Comparison of ENCODE assay signal across 12 cellular contexts in the genomic region with DNA sequence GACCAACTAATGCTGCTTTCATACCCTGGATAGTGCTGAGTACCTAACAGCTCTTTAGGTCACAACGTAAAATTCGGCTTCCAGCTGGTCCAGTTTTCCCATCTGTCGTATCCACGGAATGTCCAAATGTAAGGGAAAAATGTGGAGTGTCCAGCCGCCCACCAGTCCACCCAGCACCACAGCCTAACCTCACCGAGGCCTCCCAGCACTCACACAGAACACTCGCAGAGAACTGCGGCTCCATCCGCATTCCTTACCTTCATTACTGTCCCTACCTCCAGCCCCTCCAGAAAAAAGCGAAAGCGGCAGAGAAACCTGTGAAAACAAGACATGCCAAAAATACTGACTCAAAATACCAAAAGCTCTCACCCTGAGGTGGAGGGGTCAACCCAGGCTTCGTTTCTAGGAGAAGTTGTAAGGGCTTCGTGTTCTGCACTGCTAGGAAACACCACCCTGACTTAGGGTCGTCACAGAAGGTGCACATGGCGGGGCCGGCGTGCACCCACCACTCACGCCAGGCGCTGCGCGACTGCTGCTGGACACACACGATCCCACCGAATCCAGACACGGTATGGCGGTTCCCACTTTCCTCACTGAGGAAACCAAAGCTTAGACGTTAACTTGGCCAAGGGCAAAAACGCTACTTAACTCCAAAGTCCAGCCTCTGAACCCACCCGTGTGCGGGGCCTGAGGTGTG.
DNase-seq lines count a peak whose midpoint lies in the region; ATAC-seq and TF ChIP-seq lines count a peak whose summit lies in the region.
"Had no signal": no experiment of that assay in that cellular context is flagged by ENCODE, and none has a peak within 500 bp of the region (broad histone marks: within the 10 kb centered on the region; RNA-seq: fewer than 3 reads in every experiment).

No MANE protein-coding gene starts in this region.

- H3K9me1 ChIP-seq in IMR-90 (ENCODE audit: insufficient read depth, low read length), result peaks cover 33% of the 10 kb centered on the region

- peak overlapping the region; percentile 84 for H2BK120ac ChIP-seq in IMR-90 (ENCODE audit: low read depth, low read length)

- POLR2A ChIA-PET in IMR-90 (lab: Charles Lee; ENCODE audit: unreplicated experiment), result no interaction called here

- H3K27ac ChIP-seq in IMR-90 (ENCODE audit: insufficient read depth, low read length), result peak overlapping the region; percentile 89
- peak overlapping the region; percentile 89 for H3K27ac ChIP-seq in caudate nucleus (ENCODE audit: low read depth, low read length)
- H3K27ac ChIP-seq in stomach smooth muscle (ENCODE audit: low read length), result peak overlapping the region; percentile 71

- no TSS peak for BruUV-seq in IMR-90 (replicated peaks; lab: Mats Ljungman, UMichigan)

- no peak for TF ChIP-seq POLR2A in IMR-90 (IDR thresholded peaks at IDR 0.05; ENCODE audit: low read depth, low read length)

- peak overlapping the region; percentile 64 for H3K9ac ChIP-seq in IMR-90 (ENCODE audit: low read depth, low read length)
- H3K9ac ChIP-seq in stomach smooth muscle (ENCODE audit: low read length in 2 of 2), result no peak overlapping the region

- peaks cover 42 to 69% of the 10 kb centered on the region in 2 experiments for H3K79me1 ChIP-seq in IMR-90 (ENCODE audit: low read depth in 1 of 2, low read length in 2 of 2)

- H3K36me3 ChIP-seq in IMR-90 (ENCODE audit: control insufficient read depth, insufficient read depth, low read length), result peaks cover 2% of the 10 kb centered on the region; the same call in 1 of the 2 replicates
- H3K36me3 ChIP-seq in stomach smooth muscle (ENCODE audit: control insufficient read depth in 2 of 2, insufficient read depth in 2 of 2, low read length in 2 of 2), result no peaks in the 10 kb centered on the region

- CTCF ChIA-PET in IMR-90 (lab: Yijun Ruan, JAX), result no interaction called here

- peak overlapping the region; percentile 41; the same call in 2 of the 3 replicates for H2BK15ac ChIP-seq in IMR-90 (ENCODE audit: low read depth, low read length)

- H3K9me3 ChIP-seq in IMR-90 (ENCODE audit: control insufficient read depth, insufficient read depth, low read length) (no peaks in the 10 kb centered on the region), stomach smooth muscle (ENCODE audit: control insufficient read depth in 2 of 2, low read length in 2 of 2) (no peaks in the 10 kb centered on the region)

- H3K27me3 Mint-ChIP-seq in mesothelial cell of epicardium (ENCODE audit: low read depth), result no peaks in the 10 kb centered on the region
- H3K27me3 Mint-ChIP-seq: effector memory CD8-positive, alpha-beta T cell had no signal

- H3K4me3 ChIP-seq in IMR-90 (ENCODE audit: insufficient read depth, low read depth, low read length) (no peak overlapping the region), stomach smooth muscle (ENCODE audit: low read length in 2 of 2) (no peak overlapping the region)

- H3K4ac ChIP-seq in IMR-90 (ENCODE audit: low read depth, low read length), result peak overlapping the region; percentile 96

- no peak overlapping the region for H3K4me3 Mint-ChIP-seq in mesothelial cell of epicardium
- H3K4me3 Mint-ChIP-seq: CD8-positive, alpha-beta T cell; effector memory CD8-positive, alpha-beta T cell had no signal

- H3K4me2 ChIP-seq in IMR-90 (ENCODE audit: low read depth, low read length), result peak overlapping the region; percentile 62

- H3K27ac Mint-ChIP-seq in mesothelial cell of epicardium, result peak overlapping the region; percentile 45
- H3K27ac Mint-ChIP-seq: CD8-positive, alpha-beta T cell; effector memory CD8-positive, alpha-beta T cell had no signal

- 79% methylated on average over 7 of the region's 29 CpGs; no CpG with 5 or more reads in 1 of the 2 experiments for WGBS in IMR-90 (ENCODE audit: extremely low coverage in 2 of 2, insufficient read length in 1 of 2), 2 experiments

- peak overlapping the region; percentile 57; the same call in 1 of the 2 replicates for H3K56ac ChIP-seq in IMR-90 (ENCODE audit: extremely low read depth, insufficient read depth, low read length)

- peaks cover 18% of the 10 kb centered on the region for H3K36me3 Mint-ChIP-seq in mesothelial cell of epicardium

- intact Hi-C loops in IMR-90 (cut with micrococcal nuclease), result loop anchor here (5.0 kb wide), 2 partner anchors 35 to 80 kb away; a partner anchor contains a TSS

- peak overlapping the region; percentile 88 for H4K91ac ChIP-seq in IMR-90 (ENCODE audit: insufficient read depth, low read depth, low read length)

- DNase-seq in IMR-90 (no peak), caudate nucleus (lab: John Stamatoyannopoulos, UW) (no peak), mesothelial cell of epicardium (ENCODE audit: low spot score in 2 of 2, unreplicated experiment in 2 of 2) (no peak), SW 1271 (lab: John Stamatoyannopoulos, UW) (no peak), NCI-H748 treated with DMSO at 0.1 percent for 48 hours (lab: John Stamatoyannopoulos, UW) (no peak)
- DNase-seq: CD8-positive, alpha-beta T cell; effector memory CD8-positive, alpha-beta T cell; NCI-H510A; SHP77 had no signal

- peak overlapping the region; percentile 87 for H3K14ac ChIP-seq in IMR-90 (replicated peaks; ENCODE audit: low read depth, low read length)

- peak overlapping the region; percentile 75 for H3K23ac ChIP-seq in IMR-90 (ENCODE audit: low read depth, low read length)

- H2BK5ac ChIP-seq in IMR-90 (ENCODE audit: low read depth, low read length, poor library complexity, severe bottlenecking), result peak overlapping the region; percentile 88

- H3K4me1 Mint-ChIP-seq in mesothelial cell of epicardium, result peaks cover 55% of the 10 kb centered on the region

- H3K27me3 ChIP-seq in IMR-90 (ENCODE audit: control insufficient read depth, insufficient read depth, low read length), result no peaks in the 10 kb centered on the region
- no peaks in the 10 kb centered on the region for H3K27me3 ChIP-seq in stomach smooth muscle (ENCODE audit: control insufficient read depth in 1 of 2, insufficient read depth in 2 of 2, low read length in 2 of 2)

- peak overlapping the region; percentile 64; the same call in 1 of the 2 replicates for H2BK20ac ChIP-seq in IMR-90 (ENCODE audit: low read depth, low read length)

- H4K20me1 ChIP-seq in IMR-90 (ENCODE audit: insufficient read depth, low read length), result peaks cover 11% of the 10 kb centered on the region

- dilution Hi-C loops in IMR-90 (cut with HindIII; ENCODE audit: low sequenced_read_pairs, unreplicated experiment), result no loop called here

- TF ChIP-seq RAD21 in IMR-90 (IDR thresholded peaks at IDR 0.05; ENCODE audit: low read length), result no peak

- no peaks in the 10 kb centered on the region for H3K9me3 Mint-ChIP-seq in mesothelial cell of epicardium
- H3K9me3 Mint-ChIP-seq: CD8-positive, alpha-beta T cell; effector memory CD8-positive, alpha-beta T cell had no signal

- H2AK5ac ChIP-seq in IMR-90 (ENCODE audit: low read depth, low read length), result peak overlapping the region; percentile 86

- TF ChIP-seq CTCF in IMR-90 (conservative IDR thresholded peaks at IDR 0.05; ENCODE audit: low read depth, low read length), result no peak
- TF ChIP-seq CTCF in mesothelial cell of epicardium (IDR thresholded peaks at IDR 0.05; ENCODE audit: unreplicated experiment), result no peak

- peak overlapping the region; percentile 86 for H2AFZ ChIP-seq in IMR-90 (replicated peaks; ENCODE audit: low read length, poor library complexity)

- ATAC-seq in IMR-90 (ENCODE audit: low read depth) (no peak), HG03439 (IDR thresholded peaks at IDR 0.05; ENCODE audit: unreplicated experiment) (no peak), GM21360 (IDR thresholded peaks at IDR 0.05; ENCODE audit: unreplicated experiment) (no peak)
- ATAC-seq: CD8-positive, alpha-beta T cell; effector memory CD8-positive, alpha-beta T cell had no signal

- H3K4me1 ChIP-seq in IMR-90 (ENCODE audit: control insufficient read depth, insufficient read depth, low read length), result peaks cover 44% of the 10 kb centered on the region
- peaks cover 53% of the 10 kb centered on the region for H3K4me1 ChIP-seq in stomach smooth muscle (ENCODE audit: control insufficient read depth, insufficient read depth, low read length)

- in situ Hi-C loops in IMR-90 (cut with MboI; ENCODE audit: low sequenced_read_pairs), result no loop called here

- H4K5ac ChIP-seq in IMR-90 (ENCODE audit: low read depth, low read length), result peak overlapping the region; percentile 74

- H2AK9ac ChIP-seq in IMR-90 (replicated peaks; ENCODE audit: low read depth, low read length, poor library complexity), result peak overlapping the region; percentile 68

- H4K8ac ChIP-seq in IMR-90 (ENCODE audit: low read depth in 2 of 2, low read length in 2 of 2), result peak overlapping the region; percentile 71 to 96

- H3K18ac ChIP-seq in IMR-90 (ENCODE audit: low read depth, low read length), result peak overlapping the region; percentile 39

TF ChIP-seq in IMR-90, 13 proteins besides CTCF, POLR2A, EP300 and RAD21:
- TF ChIP-seq BHLHE40 (IDR thresholded peaks at IDR 0.05; ENCODE audit: low read depth, low read length) (no peak), NFE2L2 (IDR thresholded peaks at IDR 0.05; ENCODE audit: low read depth, low read length) (no peak), MXI1 (IDR thresholded peaks at IDR 0.05; ENCODE audit: borderline replicate concordance, low read depth, low read length) (no peak), FOS (IDR thresholded peaks at IDR 0.05; ENCODE audit: low read depth, low read length) (no peak), MAFK (IDR thresholded peaks at IDR 0.05; ENCODE audit: low read depth, low read length) (no peak)
- TF ChIP-seq, protein P1, sequence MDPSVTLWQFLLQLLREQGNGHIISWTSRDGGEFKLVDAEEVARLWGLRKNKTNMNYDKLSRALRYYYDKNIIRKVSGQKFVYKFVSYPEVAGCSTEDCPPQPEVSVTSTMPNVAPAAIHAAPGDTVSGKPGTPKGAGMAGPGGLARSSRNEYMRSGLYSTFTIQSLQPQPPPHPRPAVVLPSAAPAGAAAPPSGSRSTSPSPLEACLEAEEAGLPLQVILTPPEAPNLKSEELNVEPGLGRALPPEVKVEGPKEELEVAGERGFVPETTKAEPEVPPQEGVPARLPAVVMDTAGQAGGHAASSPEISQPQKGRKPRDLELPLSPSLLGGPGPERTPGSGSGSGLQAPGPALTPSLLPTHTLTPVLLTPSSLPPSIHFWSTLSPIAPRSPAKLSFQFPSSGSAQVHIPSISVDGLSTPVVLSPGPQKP (IDR thresholded peaks at IDR 0.05; ENCODE audit: borderline replicate concordance, low read depth, low read length), result no peak
TF ChIP-seq in IMR-90: peak in this region for 0.
